ENCODE assay signal across 8 cellular contexts in genomic region chr17:49362723-49363117, GRCh38. TPM values are rescaled to one million over a fixed set of nuclear protein-coding genes. Genes with fewer than 3 reads are reported as not detected.
DNase-seq lines count a peak whose midpoint lies in the region; ATAC-seq, FAIRE-seq and TF ChIP-seq lines count a peak whose summit lies in the region.

No MANE protein-coding gene starts in this region.

- peak overlapping the region; percentile 87 to 96 for H3K27ac ChIP-seq in A549
- peak overlapping the region; percentile 34; the same call in 1 of the 2 replicates for H3K27ac ChIP-seq in HEK293 (ENCODE audit: extremely low read depth, low read depth, low read length)
- H3K27ac ChIP-seq in breast epithelium = peak overlapping the region; percentile 93 to 98
- H3K27ac ChIP-seq in mucosa of rectum (ENCODE audit: low read depth in 2 of 2, low read length in 2 of 2) = peak overlapping the region; percentile 59 to 90

- H3K27me3 ChIP-seq in breast epithelium = no peaks in the 10 kb centered on the region
- no peaks in the 10 kb centered on the region for H3K27me3 ChIP-seq in mucosa of rectum (ENCODE audit: control insufficient read depth in 2 of 2, insufficient read depth in 2 of 2, low read length in 2 of 2)

- H3K4me3 ChIP-seq in A549 (peak overlapping the region; percentile 94), HEK293 (ENCODE audit: low read depth, low read length) (peak overlapping the region; percentile 94), breast epithelium (peak overlapping the region; percentile 93 to 99 (median 99)), mucosa of rectum (ENCODE audit: low read length in 2 of 2) (peak overlapping the region; percentile 77 to 80)

- peak in 1 of 2 experiments; percentile 28 for DNase-seq in A549 (ENCODE audit: low read depth in 1 of 2, low spot score in 1 of 2)
- DNase-seq in breast epithelium (ENCODE audit: low spot score in 2 of 2) = no peak
- DNase-seq in anterior cingulate cortex (lab: John Stamatoyannopoulos, UW) = no peak
- DNase-seq in HUDEP-2 (lab: John Stamatoyannopoulos, UW; ENCODE audit: unreplicated experiment in 76 of 76) = no peak
- DNase-seq in NCI-H526 (lab: John Stamatoyannopoulos, UW) = no peak

- H3K9me3 ChIP-seq in A549 (no peaks in the 10 kb centered on the region), HEK293 (ENCODE audit: control insufficient read depth, insufficient read depth, low read depth, low read length) (no peaks in the 10 kb centered on the region), breast epithelium (no peaks in the 10 kb centered on the region), mucosa of rectum (ENCODE audit: control insufficient read depth in 2 of 2, low read length in 2 of 2) (no peaks in the 10 kb centered on the region)

- peak overlapping the region; percentile 90 for H3K4me2 ChIP-seq in A549

- peak overlapping the region; percentile 69 to 74 for H3K9ac ChIP-seq in mucosa of rectum (ENCODE audit: low read depth in 1 of 2, low read length in 2 of 2)

- POLR2A ChIA-PET in A549 (lab: Yijun Ruan, JAX) (interaction anchor here (0.6 to 1.0 kb wide), 3 partner anchors 16 to 38 kb away, joined by 3 to 7 read pairs (median 3); no protein-coding TSS in a partner anchor), HEK293 (lab: Yijun Ruan, JAX) (interaction anchor here (0.7 to 1.5 kb wide), 7 partner anchors 11 to 52 kb away, joined by 3 to 4 read pairs (median 3); partner anchors contain the start of gene PHB1)

- TF ChIP-seq POLR2A in A549 (IDR thresholded peaks at IDR 0.05; ENCODE audit: low read length) (no peak), breast epithelium (IDR thresholded peaks at IDR 0.05) (no peak)

- TF ChIP-seq CTCF in A549 (IDR thresholded peaks at IDR 0.05) (no peak), HEK293 (tag by site-specific recombination; IDR thresholded peaks at IDR 0.05) (no peak), breast epithelium (IDR thresholded peaks at IDR 0.05) (no peak)

- CTCF ChIA-PET in A549 (lab: Yijun Ruan, JAX) = interaction anchor here (0.6 to 2.8 kb wide), 5 partner anchors 12 to 193 kb away, joined by 3 to 10 read pairs (median 4); no protein-coding TSS in a partner anchor
- CTCF ChIA-PET in HEK293 (lab: Yijun Ruan, JAX) = interaction anchor here (0.7 to 11.1 kb wide), 4 partner anchors 27 to 193 kb away, joined by 4 to 91 read pairs (median 7); no protein-coding TSS in a partner anchor

- H3K4me1 ChIP-seq in A549 = peaks cover 28% of the 10 kb centered on the region
- H3K4me1 ChIP-seq in HEK293 (ENCODE audit: control insufficient read depth, insufficient read depth, low read length) = peaks cover 26% of the 10 kb centered on the region
- peaks cover 0 to 14% of the 10 kb centered on the region in 2 donors for H3K4me1 ChIP-seq in breast epithelium
- peaks cover 26 to 29% of the 10 kb centered on the region in 2 donors for H3K4me1 ChIP-seq in mucosa of rectum (ENCODE audit: control insufficient read depth in 2 of 2, insufficient read depth in 2 of 2, low read length in 2 of 2)

- ATAC-seq in A549 (peak; percentile 3 to 9; a peak in 4 of 6 replicates), HG02973 (IDR thresholded peaks at IDR 0.05; ENCODE audit: unreplicated experiment) (no peak)

- 28% methylated on average over 10 of the region's 10 CpGs for WGBS in A549 (ENCODE audit: missing lambda C conversion rate)

- H3K36me3 ChIP-seq in HEK293 (ENCODE audit: control insufficient read depth in 2 of 2, insufficient read depth in 1 of 2, low read length in 2 of 2) (no peaks in the 10 kb centered on the region), breast epithelium (no peaks in the 10 kb centered on the region), mucosa of rectum (ENCODE audit: control insufficient read depth in 2 of 2, insufficient read depth in 2 of 2, low read length in 2 of 2) (no peaks in the 10 kb centered on the region)

- TF ChIP-seq RAD21 in A549 (conservative IDR thresholded peaks at IDR 0.05 in 1 of 2, IDR thresholded peaks at IDR 0.05 in 1 of 2) = no peak

- no peak for TF ChIP-seq EP300 in A549 (IDR thresholded peaks at IDR 0.05)

- intact Hi-C loops in breast epithelium (cut with DNase I; ENCODE audit: low total_unique reads) = loop anchor here (2.0 kb wide), 1 partner anchor 60 kb away; no protein-coding TSS in a partner anchor

- FAIRE-seq in A549 (lab: Jason Lieb, UNC) = no peak

TF ChIP-seq in A549, 52 proteins besides CTCF, POLR2A, EP300 and RAD21:
- TF ChIP-seq, protein P1, sequence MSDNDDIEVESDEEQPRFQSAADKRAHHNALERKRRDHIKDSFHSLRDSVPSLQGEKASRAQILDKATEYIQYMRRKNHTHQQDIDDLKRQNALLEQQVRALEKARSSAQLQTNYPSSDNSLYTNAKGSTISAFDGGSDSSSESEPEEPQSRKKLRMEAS (IDR thresholded peaks at IDR 0.05) = no peak
- no peak for TF ChIP-seq FOXS1 (CRISPR knock-in tag; IDR thresholded peaks at IDR 0.05)

TF ChIP-seq in HEK293, 187 proteins besides CTCF, POLR2A, EP300 and RAD21 (continues in another document):
- TF ChIP-seq, protein P2, sequence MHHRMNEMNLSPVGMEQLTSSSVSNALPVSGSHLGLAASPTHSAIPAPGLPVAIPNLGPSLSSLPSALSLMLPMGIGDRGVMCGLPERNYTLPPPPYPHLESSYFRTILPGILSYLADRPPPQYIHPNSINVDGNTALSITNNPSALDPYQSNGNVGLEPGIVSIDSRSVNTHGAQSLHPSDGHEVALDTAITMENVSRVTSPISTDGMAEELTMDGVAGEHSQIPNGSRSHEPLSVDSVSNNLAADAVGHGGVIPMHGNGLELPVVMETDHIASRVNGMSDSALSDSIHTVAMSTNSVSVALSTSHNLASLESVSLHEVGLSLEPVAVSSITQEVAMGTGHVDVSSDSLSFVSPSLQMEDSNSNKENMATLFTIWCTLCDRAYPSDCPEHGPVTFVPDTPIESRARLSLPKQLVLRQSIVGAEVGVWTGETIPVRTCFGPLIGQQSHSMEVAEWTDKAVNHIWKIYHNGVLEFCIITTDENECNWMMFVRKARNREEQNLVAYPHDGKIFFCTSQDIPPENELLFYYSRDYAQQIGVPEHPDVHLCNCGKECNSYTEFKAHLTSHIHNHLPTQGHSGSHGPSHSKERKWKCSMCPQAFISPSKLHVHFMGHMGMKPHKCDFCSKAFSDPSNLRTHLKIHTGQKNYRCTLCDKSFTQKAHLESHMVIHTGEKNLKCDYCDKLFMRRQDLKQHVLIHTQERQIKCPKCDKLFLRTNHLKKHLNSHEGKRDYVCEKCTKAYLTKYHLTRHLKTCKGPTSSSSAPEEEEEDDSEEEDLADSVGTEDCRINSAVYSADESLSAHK (tag by site-specific recombination; IDR thresholded peaks at IDR 0.05) = peak; percentile 92
- peak; percentile 34; the same call in 1 of the 2 replicates for TF ChIP-seq ZNF335 (tag by site-specific recombination; conservative IDR thresholded peaks at IDR 0.05)
- TF ChIP-seq, protein P3, sequence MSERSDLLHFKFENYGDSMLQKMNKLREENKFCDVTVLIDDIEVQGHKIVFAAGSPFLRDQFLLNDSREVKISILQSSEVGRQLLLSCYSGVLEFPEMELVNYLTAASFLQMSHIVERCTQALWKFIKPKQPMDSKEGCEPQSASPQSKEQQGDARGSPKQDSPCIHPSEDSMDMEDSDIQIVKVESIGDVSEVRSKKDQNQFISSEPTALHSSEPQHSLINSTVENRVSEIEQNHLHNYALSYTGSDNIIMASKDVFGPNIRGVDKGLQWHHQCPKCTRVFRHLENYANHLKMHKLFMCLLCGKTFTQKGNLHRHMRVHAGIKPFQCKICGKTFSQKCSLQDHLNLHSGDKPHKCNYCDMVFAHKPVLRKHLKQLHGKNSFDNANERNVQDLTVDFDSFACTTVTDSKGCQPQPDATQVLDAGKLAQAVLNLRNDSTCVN (tag by site-specific recombination; optimal IDR thresholded peaks at IDR 0.05) = no peak
- TF ChIP-seq ZNF350 (tag by site-specific recombination; IDR thresholded peaks at IDR 0.05) = no peak
- TF ChIP-seq ZNF645 (tag by site-specific recombination; IDR thresholded peaks at IDR 0.05) = no peak
- TF ChIP-seq SETDB1 (IDR thresholded peaks at IDR 0.05; ENCODE audit: insufficient read length, low read length) = no peak
- TF ChIP-seq ZBTB7A (tag by site-specific recombination; IDR thresholded peaks at IDR 0.05; ENCODE audit: low read depth) = no peak
- TF ChIP-seq GLIS2 (tag by site-specific recombination; IDR thresholded peaks at IDR 0.05) = peak; percentile 10; the same call in 1 of the 2 replicates
- no peak for TF ChIP-seq ZNF239 (tag by site-specific recombination; IDR thresholded peaks at IDR 0.05)
- TF ChIP-seq BCL11A (tag by site-specific recombination; IDR thresholded peaks at IDR 0.05; ENCODE audit: low read depth) = no peak
- TF ChIP-seq ZNF175 (tag by site-specific recombination; IDR thresholded peaks at IDR 0.05) = no peak
- TF ChIP-seq ZNF623 (tag by site-specific recombination; IDR thresholded peaks at IDR 0.05) = no peak
- TF ChIP-seq ZEB2 (tag by site-specific recombination; IDR thresholded peaks at IDR 0.05) = no peak
- TF ChIP-seq HOXA7 (CRISPR knock-in tag; IDR thresholded peaks at IDR 0.05; ENCODE audit: borderline replicate concordance) = no peak

RNA-seq across cellular contexts. Expression of gene ZNF652, which starts 0.7 kb away (rescaled TPM):
- polyA plus RNA-seq in A549 (2011; rRNA removed) (13.1 and 14.8 TPM in 2 replicates), A549 (2017; fragmentation: RNase III; extraction: RNeasy Plus Mini Kit Qiagen cat#74134 plus additional on column Dnase treatment) (5.5 to 5.7 TPM (median 5.5 TPM) in 3 replicates)
- 2.8 and 3.4 TPM in 2 replicates for polyA plus RNA-seq in A549 (2012; cell fraction: cytosol; rRNA removed)
- 5.2 and 15.5 TPM in 2 replicates for polyA plus RNA-seq in A549 (2012; cell fraction: nucleus; rRNA removed)
- 39.4 and 46.5 TPM in 2 replicates for polyA minus RNA-seq in A549 (2011; rRNA and poly(A)+ RNA removed)
- total RNA-seq in breast epithelium = 100 to 1,000 TPM in 1 of 3 donors, 10 to 100 TPM in 2; 34.2 to 157 (median 72.4) TPM

RNA-seq across cellular contexts. Expression of gene PHB1, which starts 52.0 kb away (rescaled TPM):
- polyA plus RNA-seq in A549 (2011; rRNA removed) = 480 and 556 TPM in 2 replicates
- polyA plus RNA-seq in A549 (2012; cell fraction: cytosol; rRNA removed) = 819 and 950 TPM in 2 replicates
- 522 and 661 TPM in 2 replicates for polyA plus RNA-seq in A549 (2012; cell fraction: nucleus; rRNA removed)
- 410 to 432 TPM (median 416 TPM) in 3 replicates for polyA plus RNA-seq in A549 (2017; fragmentation: RNase III; extraction: RNeasy Plus Mini Kit Qiagen cat#74134 plus additional on column Dnase treatment)
- 595 and 645 TPM in 2 replicates for polyA minus RNA-seq in A549 (2011; rRNA and poly(A)+ RNA removed)
- 100 to 1,000 TPM; 100 to 110 (median 108) TPM for total RNA-seq in breast epithelium

Comparison
In these comparisons a context has a peak if more than half of its experiments do, and no peak if none do; other contexts are left out.
1. H3K27ac ChIP-seq: peak in every context shown above with its lines; median percentile 96 in breast epithelium; 92 in A549; 74 in mucosa of rectum; 34 in HEK293.